Comparison of ENCODE assay signal across 1 cellular context in the genomic region with DNA sequence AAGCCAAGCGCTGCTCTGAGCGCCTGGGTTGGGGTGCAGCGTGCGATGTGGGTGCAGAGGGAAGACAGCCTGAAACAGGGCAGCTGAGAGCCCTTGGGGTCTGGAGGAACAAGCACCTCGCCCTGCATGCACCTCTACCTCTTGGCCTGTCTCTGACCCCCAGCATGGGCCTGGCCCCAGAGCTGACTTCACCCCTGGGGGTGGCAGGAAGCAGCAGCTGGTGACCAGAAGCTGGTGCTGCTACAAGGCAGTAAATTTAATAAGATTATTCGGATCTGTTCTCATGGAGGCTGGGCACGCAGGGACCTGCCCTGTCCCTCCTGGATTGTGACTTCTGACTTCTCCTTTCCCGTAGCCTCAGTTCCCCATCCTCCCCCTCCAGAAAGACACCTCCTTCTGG.
TF ChIP-seq lines count a peak whose summit lies in the region.

No MANE protein-coding gene starts in this region.

TF ChIP-seq in SK-N-SH treated with all-trans-retinoic acid at 6 μM for 48 hours, 23 proteins besides CTCF, POLR2A, EP300 and RAD21 (continued from another document):
- TF ChIP-seq, protein P1, sequence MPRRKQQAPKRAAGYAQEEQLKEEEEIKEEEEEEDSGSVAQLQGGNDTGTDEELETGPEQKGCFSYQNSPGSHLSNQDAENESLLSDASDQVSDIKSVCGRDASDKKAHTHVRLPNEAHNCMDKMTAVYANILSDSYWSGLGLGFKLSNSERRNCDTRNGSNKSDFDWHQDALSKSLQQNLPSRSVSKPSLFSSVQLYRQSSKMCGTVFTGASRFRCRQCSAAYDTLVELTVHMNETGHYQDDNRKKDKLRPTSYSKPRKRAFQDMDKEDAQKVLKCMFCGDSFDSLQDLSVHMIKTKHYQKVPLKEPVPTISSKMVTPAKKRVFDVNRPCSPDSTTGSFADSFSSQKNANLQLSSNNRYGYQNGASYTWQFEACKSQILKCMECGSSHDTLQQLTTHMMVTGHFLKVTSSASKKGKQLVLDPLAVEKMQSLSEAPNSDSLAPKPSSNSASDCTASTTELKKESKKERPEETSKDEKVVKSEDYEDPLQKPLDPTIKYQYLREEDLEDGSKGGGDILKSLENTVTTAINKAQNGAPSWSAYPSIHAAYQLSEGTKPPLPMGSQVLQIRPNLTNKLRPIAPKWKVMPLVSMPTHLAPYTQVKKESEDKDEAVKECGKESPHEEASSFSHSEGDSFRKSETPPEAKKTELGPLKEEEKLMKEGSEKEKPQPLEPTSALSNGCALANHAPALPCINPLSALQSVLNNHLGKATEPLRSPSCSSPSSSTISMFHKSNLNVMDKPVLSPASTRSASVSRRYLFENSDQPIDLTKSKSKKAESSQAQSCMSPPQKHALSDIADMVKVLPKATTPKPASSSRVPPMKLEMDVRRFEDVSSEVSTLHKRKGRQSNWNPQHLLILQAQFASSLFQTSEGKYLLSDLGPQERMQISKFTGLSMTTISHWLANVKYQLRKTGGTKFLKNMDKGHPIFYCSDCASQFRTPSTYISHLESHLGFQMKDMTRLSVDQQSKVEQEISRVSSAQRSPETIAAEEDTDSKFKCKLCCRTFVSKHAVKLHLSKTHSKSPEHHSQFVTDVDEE (CRISPR knock-in tag; IDR thresholded peaks at IDR 0.05): peak; percentile 76
- TF ChIP-seq TCF4 (CRISPR knock-in tag; IDR thresholded peaks at IDR 0.05; ENCODE audit: borderline replicate concordance) (peak; percentile 91), PPARA (CRISPR knock-in tag; IDR thresholded peaks at IDR 0.05; ENCODE audit: borderline replicate concordance) (no peak; the same call in 1 of the 2 replicates), ZFP30 (CRISPR knock-in tag; IDR thresholded peaks at IDR 0.05) (0 out of 2 replicates have a peak, but pooled peaks have one; percentile 4), GLIS3 (CRISPR knock-in tag; IDR thresholded peaks at IDR 0.05) (no peak), ZNF8 (CRISPR knock-in tag; IDR thresholded peaks at IDR 0.05) (no peak), TOX (CRISPR knock-in tag; IDR thresholded peaks at IDR 0.05; ENCODE audit: borderline replicate concordance) (no peak), ARNTL (CRISPR knock-in tag; IDR thresholded peaks at IDR 0.05; ENCODE audit: borderline replicate concordance, low read depth) (no peak), ZFP3 (CRISPR knock-in tag; IDR thresholded peaks at IDR 0.05) (no peak), RARB (CRISPR knock-in tag; IDR thresholded peaks at IDR 0.05) (no peak), SNAI2 (CRISPR knock-in tag; IDR thresholded peaks at IDR 0.05) (no peak), ISL1 (CRISPR knock-in tag; IDR thresholded peaks at IDR 0.05) (no peak), ZC3H10 (CRISPR knock-in tag; IDR thresholded peaks at IDR 0.05) (no peak), ZNF70 (CRISPR knock-in tag; IDR thresholded peaks at IDR 0.05) (peak; percentile 71), OSR1 (CRISPR knock-in tag; IDR thresholded peaks at IDR 0.05) (no peak)
- TF ChIP-seq, protein P2, sequence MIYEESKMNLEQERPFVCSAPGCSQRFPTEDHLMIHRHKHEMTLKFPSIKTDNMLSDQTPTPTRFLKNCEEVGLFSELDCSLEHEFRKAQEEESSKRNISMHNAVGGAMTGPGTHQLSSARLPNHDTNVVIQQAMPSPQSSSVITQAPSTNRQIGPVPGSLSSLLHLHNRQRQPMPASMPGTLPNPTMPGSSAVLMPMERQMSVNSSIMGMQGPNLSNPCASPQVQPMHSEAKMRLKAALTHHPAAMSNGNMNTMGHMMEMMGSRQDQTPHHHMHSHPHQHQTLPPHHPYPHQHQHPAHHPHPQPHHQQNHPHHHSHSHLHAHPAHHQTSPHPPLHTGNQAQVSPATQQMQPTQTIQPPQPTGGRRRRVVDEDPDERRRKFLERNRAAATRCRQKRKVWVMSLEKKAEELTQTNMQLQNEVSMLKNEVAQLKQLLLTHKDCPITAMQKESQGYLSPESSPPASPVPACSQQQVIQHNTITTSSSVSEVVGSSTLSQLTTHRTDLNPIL (CRISPR knock-in tag; IDR thresholded peaks at IDR 0.05; ENCODE audit: low read depth): no peak
- TF ChIP-seq, protein P3, sequence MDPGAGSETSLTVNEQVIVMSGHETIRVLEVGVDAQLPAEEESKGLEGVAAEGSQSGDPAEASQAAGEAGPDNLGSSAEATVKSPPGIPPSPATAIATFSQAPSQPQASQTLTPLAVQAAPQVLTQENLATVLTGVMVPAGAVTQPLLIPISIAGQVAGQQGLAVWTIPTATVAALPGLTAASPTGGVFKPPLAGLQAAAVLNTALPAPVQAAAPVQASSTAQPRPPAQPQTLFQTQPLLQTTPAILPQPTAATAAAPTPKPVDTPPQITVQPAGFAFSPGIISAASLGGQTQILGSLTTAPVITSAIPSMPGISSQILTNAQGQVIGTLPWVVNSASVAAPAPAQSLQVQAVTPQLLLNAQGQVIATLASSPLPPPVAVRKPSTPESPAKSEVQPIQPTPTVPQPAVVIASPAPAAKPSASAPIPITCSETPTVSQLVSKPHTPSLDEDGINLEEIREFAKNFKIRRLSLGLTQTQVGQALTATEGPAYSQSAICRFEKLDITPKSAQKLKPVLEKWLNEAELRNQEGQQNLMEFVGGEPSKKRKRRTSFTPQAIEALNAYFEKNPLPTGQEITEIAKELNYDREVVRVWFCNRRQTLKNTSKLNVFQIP (CRISPR knock-in tag; IDR thresholded peaks at IDR 0.05; ENCODE audit: borderline replicate concordance, low read depth): no peak
- TF ChIP-seq, protein P4, sequence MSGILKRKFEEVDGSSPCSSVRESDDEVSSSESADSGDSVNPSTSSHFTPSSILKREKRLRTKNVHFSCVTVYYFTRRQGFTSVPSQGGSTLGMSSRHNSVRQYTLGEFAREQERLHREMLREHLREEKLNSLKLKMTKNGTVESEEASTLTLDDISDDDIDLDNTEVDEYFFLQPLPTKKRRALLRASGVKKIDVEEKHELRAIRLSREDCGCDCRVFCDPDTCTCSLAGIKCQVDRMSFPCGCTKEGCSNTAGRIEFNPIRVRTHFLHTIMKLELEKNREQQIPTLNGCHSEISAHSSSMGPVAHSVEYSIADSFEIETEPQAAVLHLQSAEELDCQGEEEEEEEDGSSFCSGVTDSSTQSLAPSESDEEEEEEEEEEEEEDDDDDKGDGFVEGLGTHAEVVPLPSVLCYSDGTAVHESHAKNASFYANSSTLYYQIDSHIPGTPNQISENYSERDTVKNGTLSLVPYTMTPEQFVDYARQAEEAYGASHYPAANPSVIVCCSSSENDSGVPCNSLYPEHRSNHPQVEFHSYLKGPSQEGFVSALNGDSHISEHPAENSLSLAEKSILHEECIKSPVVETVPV (CRISPR knock-in tag; IDR thresholded peaks at IDR 0.05): no peak
